Comparison of ENCODE assay signal across 6 cellular contexts in genomic region chr10:71881307-71881624, GRCh38. TPM values are rescaled to one million over a fixed set of nuclear protein-coding genes. Genes with fewer than 3 reads are reported as not detected.
A peak's percentile ranks its signal among the peaks of the same experiment; 100 is the strongest.
DNase-seq lines count a peak whose midpoint lies in the region; ATAC-seq and TF ChIP-seq lines count a peak whose summit lies in the region.
"Not testable (repeated sequence)": the region's sequence is repeated elsewhere in the genome, so short reads cannot be mapped to it uniquely, and the experiment has no call there.

No MANE protein-coding gene starts in this region.

- not testable (repeated sequence) for H2BK12ac ChIP-seq in neuronal stem cell (ENCODE audit: low read length)

- not testable (repeated sequence) for H3K18ac ChIP-seq in IMR-90 (ENCODE audit: low read depth, low read length); neuronal stem cell (ENCODE audit: low read length)

- not testable (repeated sequence) for H2BK20ac ChIP-seq in IMR-90 (ENCODE audit: low read depth, low read length)

- H4K91ac ChIP-seq in IMR-90 (ENCODE audit: insufficient read depth, low read depth, low read length); neuronal stem cell (ENCODE audit: low read depth, low read length, poor library complexity): not testable (repeated sequence)

- H3K9ac ChIP-seq in IMR-90 (ENCODE audit: low read depth, low read length); OCI-LY1 (ENCODE audit: low read length); neuronal stem cell (ENCODE audit: low read depth, low read length, poor library complexity): not testable (repeated sequence)

- H4K20me1 ChIP-seq in IMR-90 (ENCODE audit: insufficient read depth, low read length); OCI-LY1 (ENCODE audit: insufficient read depth, low read length): not testable (repeated sequence)

- H2BK5ac ChIP-seq in IMR-90 (ENCODE audit: low read depth, low read length, poor library complexity, severe bottlenecking); neuronal stem cell (ENCODE audit: low read length): not testable (repeated sequence)

- H3K4me3 ChIP-seq in IMR-90 (ENCODE audit: insufficient read depth, low read depth, low read length); OCI-LY1 (ENCODE audit: low read depth, low read length, poor library complexity, severe bottlenecking); neuronal stem cell (ENCODE audit: low read length in 2 of 2): not testable (repeated sequence)

- not testable (repeated sequence) for H2BK120ac ChIP-seq in IMR-90 (ENCODE audit: low read depth, low read length); neuronal stem cell (ENCODE audit: low read depth, low read length)

- H3K79me2 ChIP-seq in OCI-LY1 (ENCODE audit: insufficient read depth, low read length), result not testable (repeated sequence)

- H3K4me2 ChIP-seq in IMR-90 (ENCODE audit: low read depth, low read length); OCI-LY1 (ENCODE audit: low read length); neuronal stem cell (ENCODE audit: insufficient read depth, low read length, poor library complexity, severe bottlenecking): not testable (repeated sequence)

- H3K27ac Mint-ChIP-seq in CD14-positive monocyte, result peak overlapping the region; percentile 24 to 90 (median 80)
- H3K27ac Mint-ChIP-seq in T-helper 17 cell, result peak overlapping the region; percentile 83

- not testable (repeated sequence) for H3K36me3 Mint-ChIP-seq in CD14-positive monocyte; T-helper 17 cell (ENCODE audit: low read depth)

- TF ChIP-seq POLR2A in IMR-90 (IDR thresholded peaks at IDR 0.05; ENCODE audit: low read depth, low read length), result not testable (repeated sequence)

- H3K27ac ChIP-seq in IMR-90 (ENCODE audit: insufficient read depth, low read length); neuronal stem cell (replicated peaks; ENCODE audit: low read length): not testable (repeated sequence)
- H3K27ac ChIP-seq in OCI-LY1 (ENCODE audit: low read depth, low read length, poor library complexity, severe bottlenecking) (peak overlapping the region; percentile 24), caudate nucleus (ENCODE audit: low read depth, low read length) (peak overlapping the region; percentile 8)

- not testable (repeated sequence) for TF ChIP-seq CTCF in CD14-positive monocyte (IDR thresholded peaks at IDR 0.05); IMR-90 (conservative IDR thresholded peaks at IDR 0.05; ENCODE audit: low read depth, low read length); OCI-LY1 (IDR thresholded peaks at IDR 0.05; ENCODE audit: low read length)

- not testable (repeated sequence) for H4K8ac ChIP-seq in IMR-90 (ENCODE audit: low read depth in 2 of 2, low read length in 2 of 2); neuronal stem cell (ENCODE audit: low read depth, low read length)

- H3F3A ChIP-seq in OCI-LY1 (ENCODE audit: insufficient read depth, low read length), result not testable (repeated sequence)

- not testable (repeated sequence) for H3K4me1 ChIP-seq in IMR-90 (ENCODE audit: control insufficient read depth, insufficient read depth, low read length); neuronal stem cell (ENCODE audit: control insufficient read depth in 2 of 2, insufficient read depth in 1 of 2, low read depth in 1 of 2, low read length in 2 of 2)
- peaks cover 55% of the 10 kb centered on the region for H3K4me1 ChIP-seq in OCI-LY1 (ENCODE audit: insufficient read depth, low read length, severe bottlenecking)

- not testable (repeated sequence) for H3K4me3 Mint-ChIP-seq in CD14-positive monocyte, T-helper 17 cell

- not testable (repeated sequence) for H2AK5ac ChIP-seq in IMR-90 (ENCODE audit: low read depth, low read length); neuronal stem cell (ENCODE audit: low read depth, low read length)

- intact Hi-C loops in CD14-positive monocyte (cut with micrococcal nuclease); IMR-90 (cut with micrococcal nuclease): not testable (repeated sequence)

- not testable (repeated sequence) for BruUV-seq in IMR-90 (replicated peaks; lab: Mats Ljungman, UMichigan)

- in situ Hi-C loops in IMR-90 (cut with MboI; ENCODE audit: low sequenced_read_pairs), result not testable (repeated sequence)

- H3K9me3 Mint-ChIP-seq in CD14-positive monocyte, result not testable (repeated sequence)

- not testable (repeated sequence) for H4K5ac ChIP-seq in IMR-90 (ENCODE audit: low read depth, low read length)

- H3K27me3 Mint-ChIP-seq in CD14-positive monocyte (ENCODE audit: low read depth in 3 of 3); T-helper 17 cell: not testable (repeated sequence)

- H3K9me2 ChIP-seq in OCI-LY1 (ENCODE audit: low read depth, low read length), result not testable (repeated sequence)

- DNase-seq in CD14-positive monocyte (ENCODE audit: low spot score); IMR-90; T-helper 17 cell; caudate nucleus (lab: John Stamatoyannopoulos, UW); neuronal stem cell (ENCODE audit: low spot score): not testable (repeated sequence)

- H2AFZ ChIP-seq in IMR-90 (replicated peaks; ENCODE audit: low read length, poor library complexity); OCI-LY1 (ENCODE audit: low read length): not testable (repeated sequence)
- H2AFZ ChIP-seq in neuronal stem cell (ENCODE audit: low read length), result peak overlapping the region; percentile 33

- dilution Hi-C loops in IMR-90 (cut with HindIII; ENCODE audit: low sequenced_read_pairs, unreplicated experiment), result not testable (repeated sequence)

- not testable (repeated sequence) for H3K9me1 ChIP-seq in IMR-90 (ENCODE audit: insufficient read depth, low read length)

- not testable (repeated sequence) for H3K14ac ChIP-seq in IMR-90 (replicated peaks; ENCODE audit: low read depth, low read length); neuronal stem cell (ENCODE audit: low read length)

- WGBS in IMR-90 (ENCODE audit: extremely low coverage in 2 of 2, insufficient read length in 1 of 2), 2 experiments, result no CpG with 5 or more reads among the region's 2 CpGs
- no CpG with 5 or more reads among the region's 2 CpGs for WGBS in neuronal stem cell (ENCODE audit: extremely low coverage in 2 of 2, insufficient read length in 2 of 2, insufficient replicate concordance in 1 of 2), 2 donors

- not testable (repeated sequence) for H2AK9ac ChIP-seq in IMR-90 (replicated peaks; ENCODE audit: low read depth, low read length, poor library complexity)

- POLR2A ChIA-PET in IMR-90 (lab: Charles Lee; ENCODE audit: unreplicated experiment), result not testable (repeated sequence)

- H3K56ac ChIP-seq in IMR-90 (ENCODE audit: extremely low read depth, insufficient read depth, low read length), result not testable (repeated sequence)

- CTCF ChIA-PET in IMR-90 (lab: Yijun Ruan, JAX), result interaction anchor here (0.6 kb wide), 1 partner anchor 511 kb away, joined by 3 read pairs; no protein-coding TSS in a partner anchor

- not testable (repeated sequence) for H3K4ac ChIP-seq in IMR-90 (ENCODE audit: low read depth, low read length); neuronal stem cell (ENCODE audit: low read length)

- not testable (repeated sequence) for ATAC-seq in IMR-90 (ENCODE audit: low read depth); T-helper 17 cell

- H3K27me3 ChIP-seq in IMR-90 (ENCODE audit: control insufficient read depth, insufficient read depth, low read length), result peaks cover 47% of the 10 kb centered on the region
- H3K27me3 ChIP-seq in OCI-LY1 (ENCODE audit: insufficient read depth, low read length); neuronal stem cell (ENCODE audit: control insufficient read depth in 3 of 3, insufficient read depth in 3 of 3, low read depth in 1 of 3, low read length in 3 of 3): not testable (repeated sequence)

- H3K79me1 ChIP-seq in IMR-90 (ENCODE audit: low read depth in 1 of 2, low read length in 2 of 2); neuronal stem cell (ENCODE audit: low read depth, low read length): not testable (repeated sequence)

- not testable (repeated sequence) for TF ChIP-seq RAD21 in IMR-90 (IDR thresholded peaks at IDR 0.05; ENCODE audit: low read length)

- H3K36me3 ChIP-seq in IMR-90 (ENCODE audit: control insufficient read depth, insufficient read depth, low read length); OCI-LY1 (ENCODE audit: insufficient read depth, low read length); neuronal stem cell (replicated peaks in 1 of 2; ENCODE audit: control insufficient read depth in 2 of 2, insufficient read depth in 2 of 2, low read length in 2 of 2): not testable (repeated sequence)

- H3K4me1 Mint-ChIP-seq in CD14-positive monocyte, result peaks cover 56% of the 10 kb centered on the region
- peaks cover 13% of the 10 kb centered on the region for H3K4me1 Mint-ChIP-seq in T-helper 17 cell

- not testable (repeated sequence) for H3K23ac ChIP-seq in IMR-90 (ENCODE audit: low read depth, low read length); neuronal stem cell (ENCODE audit: low read depth, low read length, poor library complexity)

- H2BK15ac ChIP-seq in IMR-90 (ENCODE audit: low read depth, low read length); neuronal stem cell (ENCODE audit: low read length): not testable (repeated sequence)

- H3K9me3 ChIP-seq in IMR-90 (ENCODE audit: control insufficient read depth, insufficient read depth, low read length); OCI-LY1 (ENCODE audit: low read length); T-helper 17 cell (ENCODE audit: control insufficient read depth, low read length, poor library complexity, severe bottlenecking); neuronal stem cell (replicated peaks in 1 of 2; ENCODE audit: control insufficient read depth in 2 of 2, insufficient read depth in 1 of 2, low read depth in 1 of 2, low read length in 2 of 2): not testable (repeated sequence)

TF ChIP-seq in IMR-90, 13 proteins besides CTCF, POLR2A, EP300 and RAD21:
- 0 out of 2 replicates have a peak, but pooled peaks have one; percentile 16 for TF ChIP-seq NFE2L2 (IDR thresholded peaks at IDR 0.05; ENCODE audit: low read depth, low read length)

RNA-seq across cellular contexts. Expression of gene PSAP, which starts 30.2 kb away (rescaled TPM):
- polyA plus RNA-seq in CD14-positive monocyte (1,000 to 10,000 TPM; 7,346 to 8,673 TPM), IMR-90 (2012; rRNA removed) (876 TPM in 2 replicates)
- total RNA-seq in IMR-90 (2012; rRNA removed) (216 and 221 TPM in 2 replicates), T-helper 17 cell (100 to 1,000 TPM; 225 to 235 TPM)
- 905 and 937 TPM in 2 replicates for polyA plus RNA-seq in IMR-90 (2012; cell fraction: cytosol; rRNA removed)
- polyA plus RNA-seq in IMR-90 (2012; cell fraction: nucleus; rRNA removed; ENCODE audit: low replicate concordance), result 546 and 844 TPM in 2 replicates
- 264 TPM for polyA plus RNA-seq in neuronal stem cell (2013, experiment 1 of 2)
- 263 TPM for polyA plus RNA-seq in neuronal stem cell (2013, experiment 2 of 2)
